16 cellular contexts compared by ENCODE assay signal in genomic region chr10:2214805-2215204, GRCh38.
"Had no signal": no experiment of that assay in that cellular context is flagged by ENCODE, and none has a peak within 500 bp of the region (broad histone marks: within the 10 kb centered on the region; RNA-seq: fewer than 3 reads in every experiment).

No MANE protein-coding gene starts in this region.

- DNase-seq: activated CD4-positive, alpha-beta memory T cell treated with anti-CD3 and anti-CD28 coated beads, Interleukin-2, amount 10 ng/mL, durations not matched to agents 7 days and 5 days; activated CD4-positive, alpha-beta T cell treated with anti-CD3 and anti-CD28 coated beads for 4 hours; activated naive CD4-positive, alpha-beta T cell; activated naive CD8-positive, alpha-beta T cell treated with anti-CD3 and anti-CD28 coated beads for 36 hours; activated T-cell treated with anti-CD3 and anti-CD28 coated beads, Interleukin-2, amount 50 U/mL, for 1 hour; amniotic stem cell; dorsolateral prefrontal cortex; stimulated activated CD4-positive, alpha-beta T cell treated with anti-CD3 and anti-CD28 coated beads, Interleukin-4, amount 100 ng/mL, for 24 hours; stomach; upper lobe of left lung had no signal

- H3K4me1 ChIP-seq: stomach, upper lobe of left lung had no signal

- H3K27ac Mint-ChIP-seq: activated CD4-positive, alpha-beta memory T cell treated with anti-CD3 and anti-CD28 coated beads, Interleukin-2, amount 10 ng/mL, durations not matched to agents 7 days and 5 days; activated naive CD8-positive, alpha-beta T cell treated with anti-CD3 and anti-CD28 coated beads for 36 hours; activated T-helper 17 cell treated with anti-CD3 and anti-CD28 coated beads, Interleukin-2, amount 50 U/mL, for 72 hours; natural killer cell treated with Interleukin-12 subunit alpha and Interleukin-12 subunit beta and Interleukin-15 and Interleukin-18, amount 100 ng/mL, for 72 hours; stimulated activated effector memory CD8-positive, alpha-beta T cell treated with anti-CD3 and anti-CD28 coated beads, Interleukin-12 subunit alpha, Interleukin-12 subunit beta, amount 100 ng/mL, for 72 hours; T-helper 2 cell treated with Interferon-gamma antibody and Interleukin-4, amounts not matched to agents 5 μg/mL and 100 μg/mL, for 36 hours had no signal

- H3K36me3 ChIP-seq: stomach, upper lobe of left lung had no signal

- H3K4me3 ChIP-seq: dorsolateral prefrontal cortex, smooth muscle cell, stomach, upper lobe of left lung had no signal

- H3K36me3 Mint-ChIP-seq: activated naive CD8-positive, alpha-beta T cell treated with anti-CD3 and anti-CD28 coated beads for 36 hours; natural killer cell treated with Interleukin-12 subunit alpha and Interleukin-12 subunit beta and Interleukin-15 and Interleukin-18, amount 100 ng/mL, for 72 hours; stimulated activated effector memory CD8-positive, alpha-beta T cell treated with anti-CD3 and anti-CD28 coated beads, Interleukin-12 subunit alpha, Interleukin-12 subunit beta, amount 100 ng/mL, for 72 hours had no signal

- H3K4me3 Mint-ChIP-seq: activated CD4-positive, alpha-beta memory T cell treated with anti-CD3 and anti-CD28 coated beads, Interleukin-2, amount 10 ng/mL, durations not matched to agents 7 days and 5 days; activated naive CD8-positive, alpha-beta T cell treated with anti-CD3 and anti-CD28 coated beads for 36 hours; activated T-helper 17 cell treated with anti-CD3 and anti-CD28 coated beads, Interleukin-2, amount 50 U/mL, for 72 hours; natural killer cell treated with Interleukin-12 subunit alpha and Interleukin-12 subunit beta and Interleukin-15 and Interleukin-18, amount 100 ng/mL, for 72 hours; stimulated activated effector memory CD8-positive, alpha-beta T cell treated with anti-CD3 and anti-CD28 coated beads, Interleukin-12 subunit alpha, Interleukin-12 subunit beta, amount 100 ng/mL, for 72 hours; T-helper 2 cell treated with Interferon-gamma antibody and Interleukin-4, amounts not matched to agents 5 μg/mL and 100 μg/mL, for 36 hours had no signal

- H3K4me2 ChIP-seq: smooth muscle cell had no signal

- H3K4me1 Mint-ChIP-seq: activated CD4-positive, alpha-beta memory T cell treated with anti-CD3 and anti-CD28 coated beads, Interleukin-2, amount 10 ng/mL, durations not matched to agents 7 days and 5 days; activated naive CD8-positive, alpha-beta T cell treated with anti-CD3 and anti-CD28 coated beads for 36 hours; activated T-helper 17 cell treated with anti-CD3 and anti-CD28 coated beads, Interleukin-2, amount 50 U/mL, for 72 hours; stimulated activated effector memory CD8-positive, alpha-beta T cell treated with anti-CD3 and anti-CD28 coated beads, Interleukin-12 subunit alpha, Interleukin-12 subunit beta, amount 100 ng/mL, for 72 hours had no signal

- H3K9me3 Mint-ChIP-seq: activated naive CD8-positive, alpha-beta T cell treated with anti-CD3 and anti-CD28 coated beads for 36 hours; activated T-helper 17 cell treated with anti-CD3 and anti-CD28 coated beads, Interleukin-2, amount 50 U/mL, for 72 hours; natural killer cell treated with Interleukin-12 subunit alpha and Interleukin-12 subunit beta and Interleukin-15 and Interleukin-18, amount 100 ng/mL, for 72 hours; T-helper 2 cell treated with Interferon-gamma antibody and Interleukin-4, amounts not matched to agents 5 μg/mL and 100 μg/mL, for 36 hours had no signal

- H3K27ac ChIP-seq: dorsolateral prefrontal cortex, stomach, upper lobe of left lung had no signal

- H3K27me3 ChIP-seq: upper lobe of left lung had no signal

- ATAC-seq: activated T-helper 17 cell treated with anti-CD3 and anti-CD28 coated beads, Interleukin-2, amount 50 U/mL, for 72 hours; natural killer cell treated with Interleukin-12 subunit alpha and Interleukin-12 subunit beta and Interleukin-15 and Interleukin-18, amount 100 ng/mL, for 72 hours; sciatic nerve; stimulated activated effector memory CD8-positive, alpha-beta T cell treated with anti-CD3 and anti-CD28 coated beads, Interleukin-12 subunit alpha, Interleukin-12 subunit beta, amount 100 ng/mL, for 72 hours had no signal

- H3K27me3 Mint-ChIP-seq: activated CD4-positive, alpha-beta memory T cell treated with anti-CD3 and anti-CD28 coated beads, Interleukin-2, amount 10 ng/mL, durations not matched to agents 7 days and 5 days had no signal

- H3K9me3 ChIP-seq: stomach, upper lobe of left lung had no signal
